In genomic region chr19:16031872-16032200, GRCh38 we compare ENCODE assay signal across 35 cellular contexts.
"Had no signal": no experiment of that assay in that cellular context is flagged by ENCODE, and none has a peak within 500 bp of the region (broad histone marks: within the 10 kb centered on the region; RNA-seq: fewer than 3 reads in every experiment).

No MANE protein-coding gene starts in this region.

- H3K4me3 Mint-ChIP-seq: activated CD4-positive, alpha-beta memory T cell treated with anti-CD3 and anti-CD28 coated beads, Interleukin-2, amount 10 ng/mL, durations not matched to agents 7 days and 5 days; activated CD8-positive, alpha-beta memory T cell treated with anti-CD3 and anti-CD28 coated beads, Interleukin-2, amount 10 ng/mL, durations not matched to agents 7 days and 5 days; activated naive CD4-positive, alpha-beta T cell treated with anti-CD3 and anti-CD28 coated beads, Interleukin-2, amount 50 U/mL, for 24 hours; activated naive CD8-positive, alpha-beta T cell treated with anti-CD3 and anti-CD28 coated beads, Interleukin-2, amount 50 U/mL, for 24 hours had no signal

- ATAC-seq: activated CD8-positive, alpha-beta memory T cell treated with anti-CD3 and anti-CD28 coated beads, Interleukin-2, amount 10 ng/mL, durations not matched to agents 7 days and 5 days; activated naive CD8-positive, alpha-beta T cell treated with anti-CD3 and anti-CD28 coated beads, Interleukin-2, amount 50 U/mL, for 24 hours; PC-3 had no signal

- H3K27me3 ChIP-seq: brain microvascular endothelial cell, Peyer's patch, SJSA1 had no signal

- H3K4me1 ChIP-seq: Peyer's patch, SJSA1 had no signal

- H3K4me3 ChIP-seq: Peyer's patch, SJSA1 had no signal

- H3K27me3 Mint-ChIP-seq: activated CD4-positive, alpha-beta memory T cell treated with anti-CD3 and anti-CD28 coated beads, Interleukin-2, amount 10 ng/mL, durations not matched to agents 7 days and 5 days; activated naive CD4-positive, alpha-beta T cell treated with anti-CD3 and anti-CD28 coated beads, Interleukin-2, amount 50 U/mL, for 24 hours; activated naive CD8-positive, alpha-beta T cell treated with anti-CD3 and anti-CD28 coated beads, Interleukin-2, amount 50 U/mL, for 24 hours had no signal

- H3K9me3 ChIP-seq: Peyer's patch, SJSA1 had no signal

- DNase-seq: activated CD4-positive, alpha-beta memory T cell treated with anti-CD3 and anti-CD28 coated beads, Interleukin-2, amount 10 ng/mL, durations not matched to agents 7 days and 5 days; activated CD4-positive, alpha-beta T cell treated with anti-CD3 and anti-CD28 coated beads for 1 hour; activated CD4-positive, alpha-beta T cell treated with anti-CD3 and anti-CD28 coated beads for 48 hours; activated CD4-positive, CD25-positive, alpha-beta regulatory T cell; activated CD8-positive, alpha-beta memory T cell treated with anti-CD3 and anti-CD28 coated beads for 24 hours; activated CD8-positive, alpha-beta memory T cell treated with anti-CD3 and anti-CD28 coated beads, Interleukin-2, amount 10 ng/mL, durations not matched to agents 7 days and 5 days; activated CD8-positive, alpha-beta memory T cell treated with anti-CD3 and anti-CD28 coated beads, Interleukin-2, amount 50 U/mL, for 48 hours; activated gamma-delta T cell; activated naive CD4-positive, alpha-beta T cell treated with Interleukin-2 at 50 U/mL for 16 hours; activated naive CD8-positive, alpha-beta T cell treated with anti-CD3 and anti-CD28 coated beads, Interleukin-2, amount 50 U/mL, for 24 hours; activated T-cell treated with anti-CD3 and anti-CD28 coated beads, Interleukin-2, amount 50 U/mL, for 48 hours; anterior cingulate cortex; brain microvascular endothelial cell; MM.1S; MV-4-11; NCI-H1092; NCI-H1436 treated with DMSO at 0.1 percent for 48 hours; NCI-H1694 treated with DMSO at 0.1 percent for 48 hours; NCI-H2029; NCI-H345; NCI-H524 treated with DMSO at 0.1 percent for 48 hours; NCI-H748 treated with DMSO at 0.1 percent for 48 hours; NK-92 treated with Interleukin-12 subunit alpha and Interleukin-12 subunit beta, amount 100 ng/mL, for 24 hours; PC-3; RPMI8226; SHP77 treated with DMSO at 0.1 percent for 48 hours; SW 1271; T-helper 1 cell; T-helper 2 cell; T-helper 9 cell; WERI-Rb-1 had no signal

- H3K27ac Mint-ChIP-seq: activated CD4-positive, alpha-beta memory T cell treated with anti-CD3 and anti-CD28 coated beads, Interleukin-2, amount 10 ng/mL, durations not matched to agents 7 days and 5 days; activated CD8-positive, alpha-beta memory T cell treated with anti-CD3 and anti-CD28 coated beads, Interleukin-2, amount 10 ng/mL, durations not matched to agents 7 days and 5 days; activated naive CD4-positive, alpha-beta T cell treated with anti-CD3 and anti-CD28 coated beads, Interleukin-2, amount 50 U/mL, for 24 hours; activated naive CD8-positive, alpha-beta T cell treated with anti-CD3 and anti-CD28 coated beads, Interleukin-2, amount 50 U/mL, for 24 hours had no signal

- H3K36me3 ChIP-seq: brain microvascular endothelial cell, Peyer's patch, SJSA1, WERI-Rb-1 had no signal

- H3K27ac ChIP-seq: brain microvascular endothelial cell, KMS-11, Peyer's patch, SJSA1, WERI-Rb-1 had no signal

- H3K9me3 Mint-ChIP-seq: activated CD4-positive, alpha-beta memory T cell treated with anti-CD3 and anti-CD28 coated beads, Interleukin-2, amount 10 ng/mL, durations not matched to agents 7 days and 5 days; activated naive CD4-positive, alpha-beta T cell treated with anti-CD3 and anti-CD28 coated beads, Interleukin-2, amount 50 U/mL, for 24 hours; activated naive CD8-positive, alpha-beta T cell treated with anti-CD3 and anti-CD28 coated beads, Interleukin-2, amount 50 U/mL, for 24 hours had no signal

- H3K4me1 Mint-ChIP-seq: activated CD4-positive, alpha-beta memory T cell treated with anti-CD3 and anti-CD28 coated beads, Interleukin-2, amount 10 ng/mL, durations not matched to agents 7 days and 5 days; activated naive CD4-positive, alpha-beta T cell treated with anti-CD3 and anti-CD28 coated beads, Interleukin-2, amount 50 U/mL, for 24 hours had no signal

- H3K36me3 Mint-ChIP-seq: activated CD8-positive, alpha-beta memory T cell treated with anti-CD3 and anti-CD28 coated beads, Interleukin-2, amount 10 ng/mL, durations not matched to agents 7 days and 5 days; activated naive CD4-positive, alpha-beta T cell treated with anti-CD3 and anti-CD28 coated beads, Interleukin-2, amount 50 U/mL, for 24 hours had no signal
